Comparison of ENCODE assay signal across 8 cellular contexts in genomic region chr1:150925080-150925479, GRCh38. TPM values are rescaled to one million over a fixed set of nuclear protein-coding genes. Genes with fewer than 3 reads are reported as not detected.
DNase-seq lines count a peak whose midpoint lies in the region; ATAC-seq and TF ChIP-seq lines count a peak whose summit lies in the region.

No MANE protein-coding gene starts in this region.

- no peak overlapping the region for H3K4me3 ChIP-seq in effector memory CD4-positive, alpha-beta T cell (ENCODE audit: insufficient read depth, low read depth, low read length, poor library complexity, severe bottlenecking)
- H3K4me3 ChIP-seq in psoas muscle: peak overlapping the region; percentile 75

- no peaks in the 10 kb centered on the region for H3K27me3 ChIP-seq in effector memory CD4-positive, alpha-beta T cell (replicated peaks; ENCODE audit: control insufficient read depth, insufficient read depth, low read length, poor library complexity, severe bottlenecking)
- no peaks in the 10 kb centered on the region for H3K27me3 ChIP-seq in psoas muscle (ENCODE audit: insufficient read depth in 3 of 3, low read length in 2 of 3)

- intact Hi-C loops in psoas muscle (cut with DNase I): loop anchor here in 1 of 2 donors (5.0 kb wide), 1 partner anchor 77 kb away; no protein-coding TSS in a partner anchor

- peak overlapping the region; percentile 2 for H3K27ac ChIP-seq in effector memory CD4-positive, alpha-beta T cell (ENCODE audit: insufficient read depth, low read length, poor library complexity, severe bottlenecking)
- H3K27ac ChIP-seq in psoas muscle: no peak overlapping the region

- DNase-seq in OCI-M1 (lab: John Stamatoyannopoulos, UW): peak; percentile 64
- DNase-seq in effector memory CD4-positive, alpha-beta T cell: no peak
- DNase-seq in psoas muscle: no peak
- DNase-seq in epidermal melanocyte (ENCODE audit: insufficient read length, low spot score): no peak
- DNase-seq in DMS 273 (lab: John Stamatoyannopoulos, UW; ENCODE audit: unreplicated experiment): no peak
- no peak for DNase-seq in amniotic stem cell (lab: John Stamatoyannopoulos, UW)
- DNase-seq in HCEC 1CT: no peak

- peaks cover 4% of the 10 kb centered on the region for H3K4me1 ChIP-seq in ES-I3 (ENCODE audit: insufficient read depth, low read length)
- H3K4me1 ChIP-seq in effector memory CD4-positive, alpha-beta T cell (ENCODE audit: control insufficient read depth, insufficient read depth, low read length, poor library complexity, severe bottlenecking): peaks cover 7% of the 10 kb centered on the region
- peaks cover 22% of the 10 kb centered on the region for H3K4me1 ChIP-seq in psoas muscle

- WGBS in psoas muscle, 3 donors: 70 to 85% (median 72%) methylated on average over 22 to 23 of the region's 23 CpGs

- peak overlapping the region; percentile 90; the same call in 1 of the 2 replicates for H3K9ac ChIP-seq in ES-I3 (ENCODE audit: low read depth, low read length)

- ATAC-seq in psoas muscle: no peak

- no peak for TF ChIP-seq CTCF in psoas muscle (IDR thresholded peaks at IDR 0.05)

- no peaks in the 10 kb centered on the region for H3K9me3 ChIP-seq in ES-I3 (ENCODE audit: control insufficient read depth, insufficient read depth, low read length)
- H3K9me3 ChIP-seq in effector memory CD4-positive, alpha-beta T cell (ENCODE audit: control insufficient read depth, low read length): no peaks in the 10 kb centered on the region
- no peaks in the 10 kb centered on the region for H3K9me3 ChIP-seq in psoas muscle

- H3K36me3 ChIP-seq in ES-I3 (ENCODE audit: insufficient read depth, low read length): peaks cover 12% of the 10 kb centered on the region
- H3K36me3 ChIP-seq in effector memory CD4-positive, alpha-beta T cell (ENCODE audit: control insufficient read depth, insufficient read depth, low read length): peaks cover 14% of the 10 kb centered on the region
- H3K36me3 ChIP-seq in psoas muscle (ENCODE audit: insufficient read depth in 1 of 2, low read depth in 1 of 2): peaks cover 7 to 26% of the 10 kb centered on the region in 2 donors

RNA-seq across cellular contexts. Expression of gene SETDB1, which starts 1.1 kb away (rescaled TPM):
- 10 to 100 TPM; 19.4 to 27.1 (median 20.4) TPM for total RNA-seq in psoas muscle
- polyA plus RNA-seq in psoas muscle: 10 to 100 TPM; 12.8 to 14.8 (median 13.5) TPM

RNA-seq across cellular contexts. Expression of gene CTXND2, which starts 38.1 kb away (rescaled TPM):
- total RNA-seq in psoas muscle: not detected
- polyA plus RNA-seq in psoas muscle: not detected

RNA-seq across cellular contexts. Expression of gene ARNT, which starts 48.7 kb away (rescaled TPM):
- 10 to 100 TPM; 38.0 to 38.9 (median 38.5) TPM for total RNA-seq in psoas muscle
- 10 to 100 TPM; 11.5 to 29.4 (median 13.6) TPM for polyA plus RNA-seq in psoas muscle

RNA-seq across cellular contexts. Expression of gene CERS2, which starts 49.6 kb away (rescaled TPM):
- 10 to 100 TPM; 42.1 to 61.0 (median 51.1) TPM for total RNA-seq in psoas muscle
- 10 to 100 TPM; 29.8 to 59.6 (median 30.5) TPM for polyA plus RNA-seq in psoas muscle

RNA-seq across cellular contexts. Expression of gene ANXA9, which starts 57.0 kb away (rescaled TPM):
- not detected for total RNA-seq in psoas muscle
- polyA plus RNA-seq in psoas muscle: under 1 TPM; 0.07 to 0.10 (median 0.07) TPM
